Comparison of ENCODE assay signal across 24 cellular contexts in genomic region chr19:24071078-24071477, GRCh38.
"Had no signal": no experiment of that assay in that cellular context is flagged by ENCODE, and none has a peak within 500 bp of the region (broad histone marks: within the 10 kb centered on the region; RNA-seq: fewer than 3 reads in every experiment).

No MANE protein-coding gene starts in this region.

- H3K27me3 ChIP-seq: colonic mucosa, gastrocnemius medialis, neural progenitor cell, right atrium auricular region, spleen, testis, tibial artery, upper lobe of left lung had no signal

- H3K9ac ChIP-seq: neural progenitor cell had no signal

- H3K4me3 Mint-ChIP-seq: central memory CD8-positive, alpha-beta T cell; memory B cell; nephron; neural progenitor cell; stimulated activated memory B cell treated with anti-CD40 and anti-IgM and Interleukin-4, amounts not matched to agents 10 μg/mL and 1 μg/mL and 100 μg/mL, for 72 hours had no signal

- ATAC-seq: lower lobe of right lung; stimulated activated memory B cell treated with anti-CD40 and anti-IgM and Interleukin-4, amounts not matched to agents 10 μg/mL and 1 μg/mL and 100 μg/mL, for 72 hours; stimulated activated naive CD8-positive, alpha-beta T cell treated with anti-CD3 and anti-CD28 coated beads, Interleukin-15, Interleukin-2, amounts not matched to agents 100 U/mL and 50 U/mL, for 24 hours had no signal

- H3K27ac ChIP-seq: colonic mucosa, gastrocnemius medialis, left ventricle myocardium inferior, lower lobe of right lung, neural progenitor cell, prostate gland, right atrium auricular region, skin epidermis, testis, tibial artery, upper lobe of left lung had no signal

- H3K9me3 Mint-ChIP-seq: central memory CD8-positive, alpha-beta T cell; memory B cell; nephron; stimulated activated memory B cell treated with anti-CD40 and anti-IgM and Interleukin-4, amounts not matched to agents 10 μg/mL and 1 μg/mL and 100 μg/mL, for 72 hours had no signal

- H3K9me3 ChIP-seq: colonic mucosa, gastrocnemius medialis, lower lobe of right lung, prostate gland, right atrium auricular region, testis, tibial artery, upper lobe of left lung had no signal

- H3K4me2 ChIP-seq: neural progenitor cell had no signal

- H2AFZ ChIP-seq: neural progenitor cell had no signal

- H3K27me3 Mint-ChIP-seq: central memory CD8-positive, alpha-beta T cell; memory B cell; stimulated activated memory B cell treated with anti-CD40 and anti-IgM and Interleukin-4, amounts not matched to agents 10 μg/mL and 1 μg/mL and 100 μg/mL, for 72 hours had no signal

- H3K27ac Mint-ChIP-seq: memory B cell; nephron; neural progenitor cell; stimulated activated memory B cell treated with anti-CD40 and anti-IgM and Interleukin-4, amounts not matched to agents 10 μg/mL and 1 μg/mL and 100 μg/mL, for 72 hours had no signal

- H3K36me3 ChIP-seq: colonic mucosa, gastrocnemius medialis, prostate gland had no signal

- H3K4me3 ChIP-seq: colonic mucosa, gastrocnemius medialis, left ventricle myocardium inferior, lower lobe of right lung, neural progenitor cell, prostate gland, right atrium auricular region, skin epidermis, spleen, testis, tibial artery, upper lobe of left lung had no signal

- H3K4me1 Mint-ChIP-seq: nephron; stimulated activated memory B cell treated with anti-CD40 and anti-IgM and Interleukin-4, amounts not matched to agents 10 μg/mL and 1 μg/mL and 100 μg/mL, for 72 hours had no signal

- DNase-seq: colonic mucosa; dermis blood vessel endothelial cell; effector memory CD4-positive, alpha-beta T cell; foreskin fibroblast; head of caudate nucleus; left ventricle myocardium inferior; lower lobe of right lung; nucleus accumbens; spleen; stimulated activated CD4-positive, alpha-beta T cell treated with anti-CD3 and anti-CD28 coated beads, Interleukin-4, amount 100 ng/mL, for 4 hours; stimulated activated naive CD8-positive, alpha-beta T cell treated with anti-CD3 and anti-CD28 coated beads, Interleukin-15, Interleukin-2, amounts not matched to agents 100 U/mL and 50 U/mL, for 24 hours; substantia nigra; testis; upper lobe of left lung had no signal

- H3K4me1 ChIP-seq: colonic mucosa, gastrocnemius medialis, left ventricle myocardium inferior, lower lobe of right lung, neural progenitor cell, prostate gland, right atrium auricular region, spleen, testis, tibial artery, upper lobe of left lung had no signal
